In the genomic region with DNA sequence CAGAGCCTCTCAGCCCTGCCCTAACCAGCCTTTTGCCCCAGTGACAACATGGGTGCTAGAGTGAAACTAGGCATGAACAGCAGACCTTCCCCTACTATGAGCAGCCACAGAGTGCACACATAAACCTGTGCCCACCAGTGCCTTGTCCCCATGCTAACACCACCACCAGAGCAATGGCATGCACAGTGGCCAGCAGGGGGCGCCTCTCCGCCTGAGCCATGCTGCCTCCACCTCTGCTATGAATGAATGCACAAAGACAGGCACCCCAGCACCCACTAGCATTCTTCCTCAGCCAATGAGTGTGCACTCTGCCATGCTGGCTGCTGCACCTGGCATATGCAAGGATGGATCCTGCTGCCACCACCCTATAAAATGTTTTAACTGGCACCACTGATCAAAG, we compare ENCODE assay signal across 11 cellular contexts.
A peak's percentile ranks its signal among the peaks of the same experiment; 100 is the strongest.
DNase-seq lines count a peak whose midpoint lies in the region; ATAC-seq, FAIRE-seq and TF ChIP-seq lines count a peak whose summit lies in the region.
"Had no signal": no experiment of that assay in that cellular context is flagged by ENCODE, and none has a peak within 500 bp of the region (broad histone marks: within the 10 kb centered on the region; RNA-seq: fewer than 3 reads in every experiment).

No MANE protein-coding gene starts in this region.

- peak; percentile 63 for FAIRE-seq in H1 (lab: Jason Lieb, UNC)

- no peak overlapping the region for H3K9ac ChIP-seq in H1 (replicated peaks in 1 of 4; ENCODE audit: extremely low read depth in 1 of 4, low read depth in 3 of 4, low read length in 3 of 4)

- TF ChIP-seq CTCF in Panc1 (IDR thresholded peaks at IDR 0.05) (peak; percentile 33), H1 (IDR thresholded peaks at IDR 0.05; ENCODE audit: control extremely low read depth in 1 of 3, insufficient read depth in 1 of 3, low read depth in 1 of 3, low read length in 3 of 3) (peak; percentile 47 to 83 (median 73))

- H2BK15ac ChIP-seq in H1 (ENCODE audit: low read length): no peak overlapping the region

- BruUV-seq in Panc1 (replicated peaks; lab: Mats Ljungman, UMichigan): no TSS peak

- H2BK20ac ChIP-seq in H1 (ENCODE audit: low read length): no peak overlapping the region

- no peak overlapping the region for H3K27ac Mint-ChIP-seq in effector memory CD8-positive, alpha-beta T cell
- H3K27ac Mint-ChIP-seq: B cell had no signal

- H3K27me3 ChIP-seq in Panc1 (ENCODE audit: control insufficient read depth, insufficient read depth, low read length): no peaks in the 10 kb centered on the region
- no peaks in the 10 kb centered on the region for H3K27me3 ChIP-seq in H1 (replicated peaks in 1 of 4; ENCODE audit: control insufficient read depth in 3 of 4, extremely low read depth in 1 of 4, insufficient read depth in 3 of 4, low read length in 3 of 4)
- H3K27me3 ChIP-seq: stomach had no signal

- peak; percentile 1 for DNase-seq in NK-92 treated with Interleukin-12 subunit alpha and Interleukin-12 subunit beta, amount 100 ng/mL, for 24 hours (lab: John Stamatoyannopoulos, UW)
- DNase-seq in NK-92 (lab: John Stamatoyannopoulos, UW; ENCODE audit: unreplicated experiment) (no peak), Panc1 (ENCODE audit: low read depth, low spot score) (no peak), H1 (ENCODE audit: low read depth in 1 of 2, low spot score in 2 of 2) (peak; percentile 7 to 74), NCI-H2107 treated with DMSO at 0.1 percent for 48 hours (lab: John Stamatoyannopoulos, UW; ENCODE audit: unreplicated experiment) (no peak), retina (no peak)
- peak; percentile 3 for DNase-seq in stimulated activated CD8-positive, alpha-beta memory T cell treated with anti-CD3 and anti-CD28 coated beads, Interleukin-4, amount 100 ng/mL, for 24 hours (ENCODE audit: low read depth)
- DNase-seq in effector memory CD8-positive, alpha-beta T cell: no peak
- DNase-seq: activated gamma-delta T cell treated with Interleukin-2 at 50 U/mL for 16 hours, stomach had no signal

- POLR2A ChIA-PET in Panc1 (lab: Charles Lee) (no interaction called here), H1 (lab: Charles Lee; ENCODE audit: partially characterized antibody) (no interaction called here)

- no peak overlapping the region for H3K14ac ChIP-seq in H1 (ENCODE audit: insufficient read length)

- H3K27ac ChIP-seq in Panc1 (ENCODE audit: low read length): no peak overlapping the region
- no peak overlapping the region for H3K27ac ChIP-seq in H1 (ENCODE audit: low read depth, low read length)
- H3K27ac ChIP-seq: stomach had no signal

- CTCF ChIA-PET in Panc1 (lab: Charles Lee) (no interaction called here), H1 (lab: Charles Lee; ENCODE audit: partially characterized antibody) (interaction anchor here (0.7 to 2.6 kb wide), 3 partner anchors 11 to 1613 kb away, joined by 3 to 8 read pairs (median 6); no protein-coding TSS in a partner anchor)

- no peak overlapping the region for H2BK12ac ChIP-seq in H1 (ENCODE audit: low read depth, low read length)

- H2BK5ac ChIP-seq in H1 (ENCODE audit: low read depth, low read length): no peak overlapping the region

- intact Hi-C loops in Panc1 (cut with micrococcal nuclease; ENCODE audit: unreplicated experiment): no loop called here

- H2AK5ac ChIP-seq in H1 (ENCODE audit: low read depth, low read length): no peak overlapping the region

- in situ Hi-C loops in Panc1 (cut with HindIII; ENCODE audit: low pct_unique_long_range_greater_than_20kb, low sequenced_read_pairs): no loop called here

- H3K79me1 ChIP-seq in H1 (ENCODE audit: low read depth, low read length): no peaks in the 10 kb centered on the region

- H2AFZ ChIP-seq in H1 (ENCODE audit: low read length): peak overlapping the region; percentile 70; the same call in 1 of the 2 replicates

- TF ChIP-seq EP300 in H1 (IDR thresholded peaks at IDR 0.05; ENCODE audit: borderline replicate concordance in 1 of 2, low read depth in 2 of 2, low read length in 2 of 2): no peak

- no peaks in the 10 kb centered on the region for H3K36me3 ChIP-seq in Panc1 (ENCODE audit: control insufficient read depth, insufficient read depth, low read length)
- H3K36me3 ChIP-seq in H1 (ENCODE audit: control insufficient read depth in 2 of 4, insufficient read depth in 4 of 4, low read length in 3 of 4): no peaks in the 10 kb centered on the region
- H3K36me3 ChIP-seq: stomach had no signal

- no peak overlapping the region for H3K4me3 Mint-ChIP-seq in effector memory CD8-positive, alpha-beta T cell
- H3K4me3 Mint-ChIP-seq: B cell had no signal

- no peaks in the 10 kb centered on the region for H3K9me3 ChIP-seq in Panc1 (ENCODE audit: control insufficient read depth, insufficient read depth, low read depth, low read length)
- H3K9me3 ChIP-seq in H1 (ENCODE audit: insufficient read depth in 2 of 2, low read depth in 1 of 2, low read length in 1 of 2): no peaks in the 10 kb centered on the region

- H3K23ac ChIP-seq in H1 (ENCODE audit: insufficient read length): no peak overlapping the region

- H3K4me3 ChIP-seq in Panc1 (ENCODE audit: low read depth in 2 of 2, low read length in 2 of 2) (no peak overlapping the region), H1 (ENCODE audit: extremely low read depth in 1 of 4, insufficient read depth in 2 of 4, low read depth in 3 of 4, low read length in 4 of 4) (no peak overlapping the region)
- H3K4me3 ChIP-seq: stomach had no signal

- no peak for TF ChIP-seq POLR2A in H1 (IDR thresholded peaks at IDR 0.05; ENCODE audit: control extremely low read depth in 1 of 2, low read depth in 2 of 2, low read length in 2 of 2)

- H3K36me3 Mint-ChIP-seq in effector memory CD8-positive, alpha-beta T cell (ENCODE audit: insufficient read depth): no peaks in the 10 kb centered on the region

- no peak overlapping the region for H4K5ac ChIP-seq in H1 (ENCODE audit: insufficient read length, low read depth, low read length)

- H3K27me3 Mint-ChIP-seq in effector memory CD8-positive, alpha-beta T cell: no peaks in the 10 kb centered on the region
- H3K27me3 Mint-ChIP-seq: B cell had no signal

- H2BK120ac ChIP-seq in H1 (replicated peaks; ENCODE audit: low read depth, low read length): no peak overlapping the region

- no CpG with 5 or more reads among the region's 2 CpGs for WGBS in H1 (ENCODE audit: extremely low coverage in 1 of 2, insufficient coverage in 1 of 2, insufficient read length in 1 of 2, insufficient replicate concordance in 2 of 2, low coverage in 1 of 2, low lambda C conversion rate in 2 of 2, missing lambda C conversion rate in 1 of 2), 2 experiments

- no peaks in the 10 kb centered on the region for H3K4me1 Mint-ChIP-seq in effector memory CD8-positive, alpha-beta T cell (ENCODE audit: low read depth in 2 of 2)
- H3K4me1 Mint-ChIP-seq: B cell had no signal

- peaks cover 0 to 1% of the 10 kb centered on the region in 2 donors for H3K9me3 Mint-ChIP-seq in effector memory CD8-positive, alpha-beta T cell

- no peaks in the 10 kb centered on the region for H3K79me2 ChIP-seq in H1 (ENCODE audit: control insufficient read depth in 1 of 2, insufficient read depth in 2 of 2, low read length in 2 of 2)

- H3K56ac ChIP-seq in H1 (replicated peaks; ENCODE audit: insufficient read length, low read depth, low read length): no peak overlapping the region

- H4K91ac ChIP-seq in H1 (replicated peaks; ENCODE audit: insufficient read length, low read length): no peak overlapping the region

- no peak overlapping the region for H3K4me2 ChIP-seq in H1 (ENCODE audit: insufficient read depth in 1 of 2, low read depth in 2 of 2, low read length in 2 of 2)

- H4K8ac ChIP-seq in H1 (ENCODE audit: extremely low read depth, insufficient read depth, low read length): no peak overlapping the region

- H3K18ac ChIP-seq in H1 (ENCODE audit: extremely low read depth, low read length): no peak overlapping the region

- no peaks in the 10 kb centered on the region for H4K20me1 ChIP-seq in H1 (replicated peaks in 1 of 2; ENCODE audit: control insufficient read depth in 1 of 2, insufficient read depth in 2 of 2, low read length in 2 of 2)

- no peaks in the 10 kb centered on the region for H3K23me2 ChIP-seq in H1 (ENCODE audit: low read depth, low read length)

- H3K4me1 ChIP-seq in Panc1 (ENCODE audit: control insufficient read depth, insufficient read depth, low read length): no peaks in the 10 kb centered on the region
- H3K4me1 ChIP-seq in H1 (replicated peaks in 1 of 4; ENCODE audit: control insufficient read depth in 3 of 4, insufficient read depth in 4 of 4, low read length in 3 of 4): no peaks in the 10 kb centered on the region
- H3K4me1 ChIP-seq: stomach had no signal

- peak; percentile 57 to 64 for TF ChIP-seq RAD21 in H1 (IDR thresholded peaks at IDR 0.05 in 1 of 2, conservative IDR thresholded peaks at IDR 0.05 in 1 of 2; ENCODE audit: low read depth in 2 of 2, low read length in 2 of 2)

- H3K4ac ChIP-seq in H1 (replicated peaks; ENCODE audit: insufficient read length, low read depth, low read length): no peak overlapping the region

- no peak for ATAC-seq in Panc1
- ATAC-seq in effector memory CD8-positive, alpha-beta T cell (replicated peaks): no peak

TF ChIP-seq in H1, 55 proteins besides CTCF, POLR2A, EP300 and RAD21:
- no peak for TF ChIP-seq PHF8 (conservative IDR thresholded peaks at IDR 0.05; ENCODE audit: low read depth, low read length)
- TF ChIP-seq, protein P1, sequence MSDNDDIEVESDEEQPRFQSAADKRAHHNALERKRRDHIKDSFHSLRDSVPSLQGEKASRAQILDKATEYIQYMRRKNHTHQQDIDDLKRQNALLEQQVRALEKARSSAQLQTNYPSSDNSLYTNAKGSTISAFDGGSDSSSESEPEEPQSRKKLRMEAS (IDR thresholded peaks at IDR 0.05): peak; percentile 44; the same call in 1 of the 2 replicates

Comparison
In these comparisons a context has a peak if more than half of its experiments do, and no peak if none do; other contexts are left out.
1. DNase-seq: peak in NK-92 treated with Interleukin-12 subunit alpha and Interleukin-12 subunit beta, amount 100 ng/mL, for 24 hours (single experiment), H1 (2 of 2) and stimulated activated CD8-positive, alpha-beta memory T cell treated with anti-CD3 and anti-CD28 coated beads, Interleukin-4, amount 100 ng/mL, for 24 hours (single experiment); none in NK-92 (single experiment), Panc1 (single experiment), NCI-H2107 treated with DMSO at 0.1 percent for 48 hours (single experiment), effector memory CD8-positive, alpha-beta T cell (0 of 3) and retina (single experiment).